ENCODE assay signal across 19 cellular contexts in the genomic region with DNA sequence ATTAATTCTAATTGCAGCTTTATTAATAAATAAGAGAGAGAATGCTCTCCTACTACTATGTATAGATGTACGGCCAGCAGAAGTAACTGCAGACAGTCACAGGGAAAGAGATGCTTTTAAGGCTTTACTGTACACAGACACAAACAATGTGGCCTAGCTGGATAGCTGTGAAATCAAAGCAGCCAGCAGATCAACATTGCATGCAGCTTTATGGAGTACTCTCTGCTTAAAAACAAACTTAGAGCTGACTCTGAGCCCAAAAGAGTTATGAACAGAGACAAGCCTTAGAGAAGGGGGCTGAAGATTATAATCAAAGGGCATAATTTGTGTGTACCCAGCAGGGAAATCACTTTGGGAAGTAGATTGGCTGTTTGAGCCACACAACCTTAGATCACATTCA. TPM values are rescaled to one million over a fixed set of nuclear protein-coding genes. Genes with fewer than 3 reads are reported as not detected.
"Had no signal": no experiment of that assay in that cellular context is flagged by ENCODE, and none has a peak within 500 bp of the region (broad histone marks: within the 10 kb centered on the region; RNA-seq: fewer than 3 reads in every experiment).

No MANE protein-coding gene starts in this region.

- ATAC-seq: activated CD8-positive, alpha-beta memory T cell treated with anti-CD3 and anti-CD28 coated beads, Interleukin-2, amount 10 ng/mL, durations not matched to agents 7 days and 5 days; gastroesophageal sphincter; naive thymus-derived CD4-positive, alpha-beta T cell; stimulated activated memory B cell treated with anti-CD40 and anti-IgM and Interleukin-4, amounts not matched to agents 10 μg/mL and 1 μg/mL and 100 μg/mL, for 72 hours had no signal

- H3K4me1 ChIP-seq: esophagus muscularis mucosa, gastroesophageal sphincter, spleen had no signal

- H3K9me3 Mint-ChIP-seq: stimulated activated memory B cell treated with anti-CD40 and anti-IgM and Interleukin-4, amounts not matched to agents 10 μg/mL and 1 μg/mL and 100 μg/mL, for 72 hours had no signal

- H3K36me3 ChIP-seq: cardiac muscle cell, esophagus muscularis mucosa, gastroesophageal sphincter, ovary, spleen, WERI-Rb-1 had no signal

- H3K27me3 Mint-ChIP-seq: activated CD8-positive, alpha-beta memory T cell treated with anti-CD3 and anti-CD28 coated beads, Interleukin-2, amount 10 ng/mL, durations not matched to agents 7 days and 5 days; activated naive CD8-positive, alpha-beta T cell treated with anti-CD3 and anti-CD28 coated beads for 36 hours; naive thymus-derived CD4-positive, alpha-beta T cell; stimulated activated memory B cell treated with anti-CD40 and anti-IgM and Interleukin-4, amounts not matched to agents 10 μg/mL and 1 μg/mL and 100 μg/mL, for 72 hours had no signal

- H3K4me3 Mint-ChIP-seq: activated CD8-positive, alpha-beta memory T cell treated with anti-CD3 and anti-CD28 coated beads, Interleukin-2, amount 10 ng/mL, durations not matched to agents 7 days and 5 days; activated naive CD8-positive, alpha-beta T cell treated with anti-CD3 and anti-CD28 coated beads for 36 hours; naive thymus-derived CD4-positive, alpha-beta T cell; stimulated activated memory B cell treated with anti-CD40 and anti-IgM and Interleukin-4, amounts not matched to agents 10 μg/mL and 1 μg/mL and 100 μg/mL, for 72 hours had no signal

- H3K4me1 Mint-ChIP-seq: activated CD8-positive, alpha-beta memory T cell treated with anti-CD3 and anti-CD28 coated beads, Interleukin-2, amount 10 ng/mL, durations not matched to agents 7 days and 5 days; activated naive CD8-positive, alpha-beta T cell treated with anti-CD3 and anti-CD28 coated beads for 36 hours; naive thymus-derived CD4-positive, alpha-beta T cell; stimulated activated memory B cell treated with anti-CD40 and anti-IgM and Interleukin-4, amounts not matched to agents 10 μg/mL and 1 μg/mL and 100 μg/mL, for 72 hours had no signal

- H3K9me3 ChIP-seq: esophagus muscularis mucosa, gastroesophageal sphincter, ovary, spleen had no signal

- H3K27ac ChIP-seq: cardiac muscle cell, esophagus muscularis mucosa, gastroesophageal sphincter, ovary, spleen, WERI-Rb-1 had no signal

- DNase-seq: activated CD4-positive, alpha-beta T cell treated with anti-CD3 and anti-CD28 coated beads, Interleukin-2, amount 50 U/mL, for 4 hours; activated CD8-positive, alpha-beta memory T cell treated with anti-CD3 and anti-CD28 coated beads, Interleukin-2, amount 10 ng/mL, durations not matched to agents 7 days and 5 days; activated naive CD4-positive, alpha-beta T cell; activated naive CD8-positive, alpha-beta T cell treated with anti-CD3 and anti-CD28 coated beads for 36 hours; amniotic stem cell; dermis blood vessel endothelial cell; effector memory CD4-positive, alpha-beta T cell; mesenchymal stem cell; naive thymus-derived CD4-positive, alpha-beta T cell; ovary; spleen; stimulated activated CD4-positive, alpha-beta T cell treated with anti-CD3 and anti-CD28 coated beads, Interleukin-4, amount 100 ng/mL, for 4 hours; T-helper 2 cell; WERI-Rb-1 had no signal

- H3K4me3 ChIP-seq: cardiac muscle cell, esophagus muscularis mucosa, gastroesophageal sphincter, ovary, spleen had no signal

- H3K36me3 Mint-ChIP-seq: activated CD8-positive, alpha-beta memory T cell treated with anti-CD3 and anti-CD28 coated beads, Interleukin-2, amount 10 ng/mL, durations not matched to agents 7 days and 5 days; activated naive CD8-positive, alpha-beta T cell treated with anti-CD3 and anti-CD28 coated beads for 36 hours; naive thymus-derived CD4-positive, alpha-beta T cell; stimulated activated memory B cell treated with anti-CD40 and anti-IgM and Interleukin-4, amounts not matched to agents 10 μg/mL and 1 μg/mL and 100 μg/mL, for 72 hours had no signal

- H3K27me3 ChIP-seq: cardiac muscle cell, esophagus muscularis mucosa, gastroesophageal sphincter, ovary, spleen had no signal

- H3K27ac Mint-ChIP-seq: activated CD8-positive, alpha-beta memory T cell treated with anti-CD3 and anti-CD28 coated beads, Interleukin-2, amount 10 ng/mL, durations not matched to agents 7 days and 5 days; activated naive CD8-positive, alpha-beta T cell treated with anti-CD3 and anti-CD28 coated beads for 36 hours; naive thymus-derived CD4-positive, alpha-beta T cell; stimulated activated memory B cell treated with anti-CD40 and anti-IgM and Interleukin-4, amounts not matched to agents 10 μg/mL and 1 μg/mL and 100 μg/mL, for 72 hours had no signal

RNA-seq across cellular contexts. Expression of gene CADM2, which starts 47.2 kb away (rescaled TPM):
- total RNA-seq: dermis blood vessel endothelial cell, endothelial cell of umbilical vein had no signal
- polyA plus RNA-seq: endothelial cell of umbilical vein; naive thymus-derived CD4-positive, alpha-beta T cell had no signal
